ENCODE assay signal across 8 cellular contexts in the genomic region with DNA sequence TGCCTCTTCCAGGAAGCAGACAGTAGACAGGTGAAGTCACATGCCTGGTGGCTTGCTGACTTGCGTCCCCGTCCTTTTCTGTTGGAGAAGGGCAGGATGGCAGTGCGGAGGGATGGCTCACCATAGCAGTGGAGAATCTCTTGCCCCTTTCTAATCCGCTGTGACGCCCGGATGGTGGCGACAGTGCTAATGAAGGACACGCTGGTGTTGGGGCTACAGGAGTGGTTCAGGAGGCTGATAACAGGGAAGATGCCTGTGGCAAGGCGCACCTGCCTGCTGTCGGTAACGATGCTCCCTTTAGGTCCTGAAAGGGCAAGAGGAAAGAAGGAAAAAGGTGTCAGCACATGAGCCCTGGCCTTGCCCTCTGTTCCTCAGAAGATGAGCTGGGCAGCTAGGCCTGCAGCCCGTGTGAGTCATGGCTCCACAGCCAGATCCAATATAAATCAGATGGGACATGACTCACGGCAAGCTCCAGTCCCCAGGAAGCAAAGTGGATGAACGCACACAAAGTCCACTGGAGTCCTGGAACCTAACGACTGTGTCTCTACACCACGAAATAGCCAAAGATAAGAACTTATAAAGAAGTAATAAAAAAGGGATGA. TPM values are rescaled to one million over a fixed set of nuclear protein-coding genes. Genes with fewer than 3 reads are reported as not detected.
DNase-seq lines count a peak whose midpoint lies in the region; ATAC-seq lines count a peak whose summit lies in the region.

No MANE protein-coding gene starts in this region.

- peak overlapping the region; percentile 95 for H3K9ac ChIP-seq in adipocyte (ENCODE audit: low read length)

- DNase-seq in Caki2 (ENCODE audit: low read depth) = peak; percentile 81
- peak; percentile 96 for DNase-seq in adipocyte (ENCODE audit: low read depth)
- peak; percentile 72 for DNase-seq in Right ventricle myocardium superior
- DNase-seq in renal cortical epithelial cell (ENCODE audit: low read depth) = peak; percentile 93
- DNase-seq in NCI-H187 (lab: John Stamatoyannopoulos, UW) = no peak
- no peak for DNase-seq in activated CD4-positive, CD25-positive, alpha-beta regulatory T cell (lab: John Stamatoyannopoulos, UW)
- DNase-seq in retina = no peak

- H3K4me1 ChIP-seq in adipocyte (ENCODE audit: control insufficient read depth, insufficient read depth, low read length) = peaks cover 60% of the 10 kb centered on the region

- peak overlapping the region; percentile 66 for H3K4me3 ChIP-seq in adipocyte (ENCODE audit: low read length)

- no peaks in the 10 kb centered on the region for H3K36me3 ChIP-seq in adipocyte (ENCODE audit: control insufficient read depth, insufficient read depth, low read length, severe bottlenecking)

- in situ Hi-C loops in Caki2 (cut with HindIII; ENCODE audit: low pct_unique_long_range_greater_than_20kb, low sequenced_read_pairs) = no loop called here

- no peaks in the 10 kb centered on the region for H3K9me3 ChIP-seq in adipocyte (ENCODE audit: control insufficient read depth, low read length)

- peak; percentile 36 for ATAC-seq in Right ventricle myocardium superior (ENCODE audit: poor library complexity)
- ATAC-seq in HG03175 (IDR thresholded peaks at IDR 0.05; ENCODE audit: unreplicated experiment) = no peak

- intact Hi-C loops in Right ventricle myocardium superior (cut with DNase I) = no loop called here

- H3K27me3 ChIP-seq in adipocyte (replicated peaks; ENCODE audit: control insufficient read depth, insufficient read depth, low read length) = no peaks in the 10 kb centered on the region

RNA-seq across cellular contexts. Expression of gene SERPINF1, which starts 25.5 kb away (rescaled TPM):
- total RNA-seq in Caki2 (2014; rRNA removed; shearing (Covaris generic); ENCODE audit: low replicate concordance) = 5.2 TPM in 1 of 2 replicates, not detected in the other
- total RNA-seq in Right ventricle myocardium superior = 131 TPM
- 0.70 and 4.9 TPM in 2 replicates for total RNA-seq in renal cortical epithelial cell

RNA-seq across cellular contexts. Expression of gene SMYD4, which starts 42.3 kb away (rescaled TPM):
- total RNA-seq in Caki2 (2014; rRNA removed; shearing (Covaris generic); ENCODE audit: low replicate concordance) = 4.7 and 18.3 TPM in 2 replicates
- 8.6 TPM for total RNA-seq in Right ventricle myocardium superior
- total RNA-seq in renal cortical epithelial cell = 10.1 and 12.1 TPM in 2 replicates

RNA-seq across cellular contexts. Expression of gene RPA1, which starts 42.4 kb away (rescaled TPM):
- total RNA-seq in Caki2 (2014; rRNA removed; shearing (Covaris generic); ENCODE audit: low replicate concordance) = 62.7 and 68.7 TPM in 2 replicates
- total RNA-seq in Right ventricle myocardium superior (54.0 TPM), renal cortical epithelial cell (26.6 and 59.5 TPM in 2 replicates)

RNA-seq across cellular contexts. Expression of gene SERPINF2, which starts 44.7 kb away (rescaled TPM):
- 0.14 and 0.68 TPM in 2 replicates for total RNA-seq in Caki2 (2014; rRNA removed; shearing (Covaris generic); ENCODE audit: low replicate concordance)
- total RNA-seq in Right ventricle myocardium superior (0.32 TPM), renal cortical epithelial cell (0.87 and 9.6 TPM in 2 replicates)

Comparison
In these comparisons a context has a peak if more than half of its experiments do, and no peak if none do; other contexts are left out.
1. DNase-seq: peak in Caki2 (single experiment), adipocyte (single experiment), Right ventricle myocardium superior (single experiment) and renal cortical epithelial cell (single experiment); none in NCI-H187 (0 of 2), activated CD4-positive, CD25-positive, alpha-beta regulatory T cell (0 of 4) and retina (single experiment).
2. RNA of gene SERPINF1, which starts 25.5 kb away (total RNA-seq): 131 TPM in Right ventricle myocardium superior (single experiment); 5.2 TPM in Caki2 and 0.70 to 4.9 TPM in renal cortical epithelial cell; every median in the first group is over 10 times any median in the second.